In genomic region chr19:36139473-36140288, GRCh38 we compare ENCODE assay signal across 1 cellular context.
TF ChIP-seq lines count a peak whose summit lies in the region.

Gene CAPNS1 (plus strand): TSS chr19:36140066. CDS start chr19:36141012, 946 bp downstream.

TF ChIP-seq in HepG2, 621 proteins besides CTCF, POLR2A, EP300 and RAD21 (continued from another document and continues in another):
- TF ChIP-seq ZNF770 (CRISPR knock-in tag; IDR thresholded peaks at IDR 0.05), result peak; percentile 88
- TF ChIP-seq PRDM15 (CRISPR knock-in tag; IDR thresholded peaks at IDR 0.05), result no peak
- TF ChIP-seq ZNF235 (CRISPR knock-in tag; IDR thresholded peaks at IDR 0.05; ENCODE audit: borderline replicate concordance), result peak; percentile 17; the same call in 1 of the 2 replicates
- TF ChIP-seq ZNF598 (CRISPR knock-in tag; IDR thresholded peaks at IDR 0.05; ENCODE audit: borderline replicate concordance), result no peak
- no peak; the same call in 1 of the 2 replicates for TF ChIP-seq ZNF256 (CRISPR knock-in tag; conservative IDR thresholded peaks at IDR 0.05)
- peak; percentile 64; the same call in 1 of the 2 replicates for TF ChIP-seq ZNF543 (CRISPR knock-in tag; IDR thresholded peaks at IDR 0.05)
- TF ChIP-seq EZH2 (conservative IDR thresholded peaks at IDR 0.05; ENCODE audit: low read depth, low read length), result no peak
- no peak for TF ChIP-seq ZNF24 (IDR thresholded peaks at IDR 0.05)
- TF ChIP-seq USF2 (IDR thresholded peaks at IDR 0.05; ENCODE audit: low read depth, low read length), result no peak
- no peak for TF ChIP-seq USF2 (CRISPR knock-in tag; IDR thresholded peaks at IDR 0.05; ENCODE audit: borderline replicate concordance)
- TF ChIP-seq TEF (CRISPR knock-in tag; IDR thresholded peaks at IDR 0.05), result peak; percentile 55
- TF ChIP-seq NFE2L1 (CRISPR knock-in tag; IDR thresholded peaks at IDR 0.05; ENCODE audit: borderline replicate concordance), result no peak; the same call in 1 of the 2 replicates
- no peak for TF ChIP-seq ZNF180 (CRISPR knock-in tag; IDR thresholded peaks at IDR 0.05; ENCODE audit: borderline replicate concordance, low read depth)
- TF ChIP-seq ETV5 (CRISPR knock-in tag; IDR thresholded peaks at IDR 0.05; ENCODE audit: borderline replicate concordance), result peak; percentile 75; the same call in 1 of the 2 replicates
- no peak for TF ChIP-seq GMEB2 (CRISPR knock-in tag; IDR thresholded peaks at IDR 0.05; ENCODE audit: low read depth)
- no peak for TF ChIP-seq SNAI1 (CRISPR knock-in tag; IDR thresholded peaks at IDR 0.05; ENCODE audit: borderline replicate concordance)
- peak; percentile 91 for TF ChIP-seq SPEN (CRISPR knock-in tag; IDR thresholded peaks at IDR 0.05; ENCODE audit: low read depth)
- no peak for TF ChIP-seq PCBP2 (optimal IDR thresholded peaks at IDR 0.05; ENCODE audit: low read depth, low read length, poor library complexity, severe bottlenecking)
- TF ChIP-seq FOXP1 (IDR thresholded peaks at IDR 0.05), result no peak
- TF ChIP-seq FOXP1 (CRISPR knock-in tag; IDR thresholded peaks at IDR 0.05), result no peak; the same call in 1 of the 2 replicates
- no peak for TF ChIP-seq FOXA1 (IDR thresholded peaks at IDR 0.05)
- TF ChIP-seq FOXA1 (CRISPR knock-in tag; IDR thresholded peaks at IDR 0.05), result no peak
- peak; percentile 46 for TF ChIP-seq HNRNPK (IDR thresholded peaks at IDR 0.05; ENCODE audit: low read depth, low read length, poor library complexity, severe bottlenecking)
- no peak; a peak in 1 of 4 replicates for TF ChIP-seq REST (IDR thresholded peaks at IDR 0.05; ENCODE audit: borderline replicate concordance in 1 of 2, low read depth in 1 of 2, low read length in 2 of 2)
- peak; percentile 44; the same call in 1 of the 2 replicates for TF ChIP-seq ZNF326 (CRISPR knock-in tag; IDR thresholded peaks at IDR 0.05; ENCODE audit: borderline replicate concordance)
- TF ChIP-seq ZNF552 (CRISPR knock-in tag; IDR thresholded peaks at IDR 0.05; ENCODE audit: borderline replicate concordance), result peak; percentile 87
- no peak; the same call in 1 of the 2 replicates for TF ChIP-seq ZNF850 (CRISPR knock-in tag; conservative IDR thresholded peaks at IDR 0.05)
- peak; percentile 73 for TF ChIP-seq TEAD3 (CRISPR knock-in tag; optimal IDR thresholded peaks at IDR 0.05; ENCODE audit: borderline replicate concordance)
- no peak; the same call in 1 of the 2 replicates for TF ChIP-seq MXD4 (CRISPR knock-in tag; IDR thresholded peaks at IDR 0.05)
- no peak for TF ChIP-seq ZNF337 (CRISPR knock-in tag; IDR thresholded peaks at IDR 0.05; ENCODE audit: borderline replicate concordance, low read depth)
- TF ChIP-seq TEAD2 (CRISPR knock-in tag; IDR thresholded peaks at IDR 0.05), result no peak
- peak; percentile 87; the same call in 1 of the 2 replicates for TF ChIP-seq BORCS8-MEF2B (CRISPR knock-in tag; IDR thresholded peaks at IDR 0.05)
- TF ChIP-seq TRIM24 (CRISPR knock-in tag; IDR thresholded peaks at IDR 0.05), result no peak
- peak; percentile 35; the same call in 1 of the 2 replicates for TF ChIP-seq TFDP1 (CRISPR knock-in tag; IDR thresholded peaks at IDR 0.05; ENCODE audit: borderline replicate concordance)
- TF ChIP-seq IRF1 (CRISPR knock-in tag; IDR thresholded peaks at IDR 0.05; ENCODE audit: low read depth), result no peak
- peak; percentile 88 for TF ChIP-seq ZNF430 (CRISPR knock-in tag; IDR thresholded peaks at IDR 0.05)
- no peak for TF ChIP-seq CC2D1A (CRISPR knock-in tag; IDR thresholded peaks at IDR 0.05)
- peak; percentile 61; the same call in 1 of the 2 replicates for TF ChIP-seq NRL (CRISPR knock-in tag; IDR thresholded peaks at IDR 0.05; ENCODE audit: borderline replicate concordance)
- TF ChIP-seq ZMYM3 (CRISPR knock-in tag; IDR thresholded peaks at IDR 0.05), result peak; percentile 86; the same call in 1 of the 2 replicates
- peak; percentile 37; the same call in 1 of the 2 replicates for TF ChIP-seq NCOA2 (CRISPR knock-in tag; IDR thresholded peaks at IDR 0.05)
- peak; percentile 68; the same call in 1 of the 2 replicates for TF ChIP-seq HOXD1 (CRISPR knock-in tag; IDR thresholded peaks at IDR 0.05)
- TF ChIP-seq TOE1 (CRISPR knock-in tag; IDR thresholded peaks at IDR 0.05), result no peak
- peak; percentile 95 for TF ChIP-seq ZIK1 (CRISPR knock-in tag; IDR thresholded peaks at IDR 0.05; ENCODE audit: borderline replicate concordance, low read depth)
- no peak for TF ChIP-seq ZNF367 (CRISPR knock-in tag; IDR thresholded peaks at IDR 0.05; ENCODE audit: borderline replicate concordance)
- no peak for TF ChIP-seq ZNF749 (CRISPR knock-in tag; IDR thresholded peaks at IDR 0.05; ENCODE audit: borderline replicate concordance)
- 0 out of 2 replicates have a peak, but pooled peaks have one; percentile 73 for TF ChIP-seq ZNF34 (CRISPR knock-in tag; IDR thresholded peaks at IDR 0.05; ENCODE audit: borderline replicate concordance)
- no peak for TF ChIP-seq U2AF2 (IDR thresholded peaks at IDR 0.05; ENCODE audit: low read depth, low read length)
- peak; percentile 93 for TF ChIP-seq FOSL2 (CRISPR knock-in tag; IDR thresholded peaks at IDR 0.05)
- TF ChIP-seq HOXA9 (CRISPR knock-in tag; IDR thresholded peaks at IDR 0.05; ENCODE audit: borderline replicate concordance), result no peak
- no peak for TF ChIP-seq FOXO4 (CRISPR knock-in tag; conservative IDR thresholded peaks at IDR 0.05)
- TF ChIP-seq PAF1 (CRISPR knock-in tag; IDR thresholded peaks at IDR 0.05), result no peak
